25 cellular contexts compared by ENCODE assay signal in genomic region chr11:33564856-33565453, GRCh38.
DNase-seq lines count a peak whose midpoint lies in the region; ATAC-seq lines count a peak whose summit lies in the region.
"Had no signal": no experiment of that assay in that cellular context is flagged by ENCODE, and none has a peak within 500 bp of the region (broad histone marks: within the 10 kb centered on the region; RNA-seq: fewer than 3 reads in every experiment).

No MANE protein-coding gene starts in this region.

- peak overlapping the region; percentile 53 for H3K27ac ChIP-seq in angular gyrus (ENCODE audit: low read depth, low read length)
- H3K27ac ChIP-seq: A549, lower lobe of right lung, upper lobe of right lung had no signal

- intact Hi-C loops in posterior cingulate gyrus (cut with DNase I): no loop called here

- ATAC-seq in HG02852 (IDR thresholded peaks at IDR 0.05; ENCODE audit: unreplicated experiment): no peak
- ATAC-seq in GM18520 (IDR thresholded peaks at IDR 0.05; ENCODE audit: unreplicated experiment): no peak
- ATAC-seq: A549; activated naive CD4-positive, alpha-beta T cell treated with anti-CD3 and anti-CD28 coated beads, Interleukin-2, amount 50 U/mL, for 72 hours; lower lobe of right lung; upper lobe of right lung had no signal

- DNase-seq in ELF-1 (ENCODE audit: low read depth, low spot score) (peak; percentile 57), hypothalamus (lab: John Stamatoyannopoulos, UW) (peak in 36 of 51 donors; percentile 4 to 73 (median 26)), posterior cingulate gyrus (peak in 8 of 10 donors; percentile 26 to 94 (median 68)), D341Med (ENCODE audit: low spot score) (no peak), glomerular visceral epithelial cell (ENCODE audit: extremely low spot score) (no peak)
- DNase-seq: activated CD4-positive, alpha-beta memory T cell treated with anti-CD3 and anti-CD28 coated beads for 36 hours; activated CD4-positive, CD25-positive, alpha-beta regulatory T cell; cerebellar nuclear complex; DMS79 treated with DMSO at 0.1 percent for 48 hours; HCEC 1CT; kidney; lower lobe of right lung; NCI-H1105; NCI-H2029 treated with DMSO at 0.1 percent for 48 hours; OCI-M1; Right ventricle myocardium superior; small intestine; stimulated activated CD4-positive, alpha-beta T cell treated with anti-CD3 and anti-CD28 coated beads, Interleukin-1b, Interleukin-23, amount 100 ng/mL, for 48 hours; T1000; upper lobe of right lung had no signal

Comparison
In these comparisons a context has a peak if more than half of its experiments do, and no peak if none do; other contexts are left out.
1. DNase-seq: peak in ELF-1 (single experiment), hypothalamus (36 of 51) and posterior cingulate gyrus (8 of 10); none in D341Med (single experiment) and glomerular visceral epithelial cell (single experiment).